ENCODE assay signal across 18 cellular contexts in the genomic region with DNA sequence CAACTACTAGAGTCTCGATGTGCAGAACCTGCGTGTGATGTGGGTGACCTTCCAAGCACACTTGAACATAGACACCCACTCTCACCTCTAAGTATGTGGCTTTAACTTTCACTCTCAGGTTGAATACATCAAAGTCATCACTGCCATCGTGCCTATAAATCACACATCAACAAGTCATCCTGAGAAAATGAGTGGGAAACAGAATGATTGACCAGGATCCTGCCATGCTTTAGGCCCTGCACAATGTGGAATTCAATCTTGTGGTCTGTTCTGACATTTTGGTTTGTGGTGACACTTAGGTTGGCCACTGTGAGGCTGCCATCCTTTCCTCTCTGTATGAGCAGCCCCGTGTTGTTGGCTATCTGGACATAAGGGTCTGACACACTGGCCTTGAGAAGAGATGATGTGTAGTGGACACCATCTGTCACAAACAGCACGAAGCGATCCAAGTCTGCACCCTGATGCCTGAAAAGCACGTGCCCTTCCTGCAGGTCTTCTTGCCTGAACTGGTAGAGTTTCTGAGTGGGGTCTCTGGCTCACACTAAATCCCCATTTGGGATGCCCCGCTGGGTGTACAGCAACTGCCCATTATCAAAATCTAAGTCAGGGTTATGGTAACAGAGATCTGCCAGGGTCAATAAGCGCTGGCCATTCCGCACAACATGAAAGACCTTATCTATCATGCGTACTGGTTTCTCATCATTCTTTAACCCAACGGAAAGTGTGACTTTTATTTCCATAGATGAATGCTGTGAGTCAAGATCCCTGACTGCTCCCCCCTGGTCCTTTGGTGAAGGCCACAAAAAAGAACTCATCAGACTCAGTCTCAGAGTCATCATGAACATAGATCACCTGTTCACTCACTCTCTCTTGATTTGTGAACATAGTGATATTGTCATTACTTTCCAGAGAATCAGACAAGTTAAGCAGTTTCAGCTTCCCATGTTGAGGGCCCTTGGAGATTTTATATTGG.
DNase-seq lines count a peak whose midpoint lies in the region; ATAC-seq and TF ChIP-seq lines count a peak whose summit lies in the region.
"Had no signal": no experiment of that assay in that cellular context is flagged by ENCODE, and none has a peak within 500 bp of the region (broad histone marks: within the 10 kb centered on the region; RNA-seq: fewer than 3 reads in every experiment).

No MANE protein-coding gene starts in this region.

- no peak for TF ChIP-seq CTCF in WTC11 (IDR thresholded peaks at IDR 0.05)

- H3K4me1 Mint-ChIP-seq in activated naive CD4-positive, alpha-beta T cell treated with anti-CD3 and anti-CD28 coated beads, Interleukin-2, amount 10 ng/mL, durations not matched to agents 7 days and 5 days, result peaks cover 20% of the 10 kb centered on the region
- H3K4me1 Mint-ChIP-seq in activated CD8-positive, alpha-beta T cell treated with anti-CD3 and anti-CD28 coated beads, Interleukin-2, amount 10 ng/mL, durations not matched to agents 7 days and 5 days (ENCODE audit: low read depth), result peaks cover 20% of the 10 kb centered on the region
- peaks cover 34% of the 10 kb centered on the region for H3K4me1 Mint-ChIP-seq in stimulated activated naive CD8-positive, alpha-beta T cell treated with anti-CD3 and anti-CD28 coated beads, Interleukin-15, Interleukin-2, amounts not matched to agents 100 ng/mL and 50 ng/mL, for 24 hours (ENCODE audit: low read depth)
- H3K4me1 Mint-ChIP-seq in WTC11, result peaks cover 10% of the 10 kb centered on the region

- peaks cover 47% of the 10 kb centered on the region for H3K27me3 Mint-ChIP-seq in activated naive CD4-positive, alpha-beta T cell treated with anti-CD3 and anti-CD28 coated beads, Interleukin-2, amount 10 ng/mL, durations not matched to agents 7 days and 5 days
- H3K27me3 Mint-ChIP-seq in activated CD8-positive, alpha-beta T cell treated with anti-CD3 and anti-CD28 coated beads, Interleukin-2, amount 10 ng/mL, durations not matched to agents 7 days and 5 days (ENCODE audit: low read depth), result peaks cover 44% of the 10 kb centered on the region
- H3K27me3 Mint-ChIP-seq in stimulated activated naive CD8-positive, alpha-beta T cell treated with anti-CD3 and anti-CD28 coated beads, Interleukin-15, Interleukin-2, amounts not matched to agents 100 ng/mL and 50 ng/mL, for 24 hours, result peaks cover 48% of the 10 kb centered on the region
- H3K27me3 Mint-ChIP-seq in WTC11 (ENCODE audit: low read depth), result peaks cover 4% of the 10 kb centered on the region; the same call in 1 of the 2 replicates

- POLR2A ChIA-PET in activated CD8-positive, alpha-beta T cell treated with anti-CD3 and anti-CD28 coated beads, Interleukin-2, amount 10 ng/mL, durations not matched to agents 7 days and 5 days (lab: Charles Lee), result no interaction called here
- POLR2A ChIA-PET in WTC11 (lab: Charles Lee), result no interaction called here

- no peak overlapping the region for H3K4me3 Mint-ChIP-seq in activated naive CD4-positive, alpha-beta T cell treated with anti-CD3 and anti-CD28 coated beads, Interleukin-2, amount 10 ng/mL, durations not matched to agents 7 days and 5 days
- no peak overlapping the region for H3K4me3 Mint-ChIP-seq in activated CD8-positive, alpha-beta T cell treated with anti-CD3 and anti-CD28 coated beads, Interleukin-2, amount 10 ng/mL, durations not matched to agents 7 days and 5 days
- H3K4me3 Mint-ChIP-seq in stimulated activated naive CD8-positive, alpha-beta T cell treated with anti-CD3 and anti-CD28 coated beads, Interleukin-15, Interleukin-2, amounts not matched to agents 100 ng/mL and 50 ng/mL, for 24 hours, result peak overlapping the region; percentile 35
- no peak overlapping the region for H3K4me3 Mint-ChIP-seq in WTC11
- H3K4me3 Mint-ChIP-seq: CD4-positive, alpha-beta memory T cell; naive B cell had no signal

- H3K36me3 Mint-ChIP-seq in activated naive CD4-positive, alpha-beta T cell treated with anti-CD3 and anti-CD28 coated beads, Interleukin-2, amount 10 ng/mL, durations not matched to agents 7 days and 5 days, result no peaks in the 10 kb centered on the region
- H3K36me3 Mint-ChIP-seq in activated CD8-positive, alpha-beta T cell treated with anti-CD3 and anti-CD28 coated beads, Interleukin-2, amount 10 ng/mL, durations not matched to agents 7 days and 5 days (ENCODE audit: low read depth), result no peaks in the 10 kb centered on the region
- no peaks in the 10 kb centered on the region for H3K36me3 Mint-ChIP-seq in stimulated activated naive CD8-positive, alpha-beta T cell treated with anti-CD3 and anti-CD28 coated beads, Interleukin-15, Interleukin-2, amounts not matched to agents 100 ng/mL and 50 ng/mL, for 24 hours (ENCODE audit: low read depth)
- no peaks in the 10 kb centered on the region for H3K36me3 Mint-ChIP-seq in WTC11
- H3K36me3 Mint-ChIP-seq: CD4-positive, alpha-beta memory T cell; naive B cell had no signal

- DNase-seq in activated naive CD4-positive, alpha-beta T cell treated with anti-CD3 and anti-CD28 coated beads, Interleukin-2, amount 50 U/mL, for 16 hours, result peak; percentile 26
- no peak for DNase-seq in activated naive CD4-positive, alpha-beta T cell treated with anti-CD3 and anti-CD28 coated beads, Interleukin-2, amount 10 ng/mL, durations not matched to agents 7 days and 5 days
- no peak for DNase-seq in activated CD8-positive, alpha-beta T cell treated with anti-CD3 and anti-CD28 coated beads, Interleukin-2, amount 10 ng/mL, durations not matched to agents 7 days and 5 days
- DNase-seq in myocyte (ENCODE audit: low read depth) (peak; percentile 40), NCI-H345 treated with DMSO at 0.1 percent for 48 hours (lab: John Stamatoyannopoulos, UW; ENCODE audit: unreplicated experiment) (no peak), WTC11 (ENCODE audit: low spot score) (no peak)
- DNase-seq: brain microvascular endothelial cell; CD4-positive, alpha-beta memory T cell; DMS79; GOT3; mammary epithelial cell; naive B cell; NCI-H1694; NCI-H446; T-helper 9 cell; upper lobe of right lung had no signal

- H3K27ac Mint-ChIP-seq in activated naive CD4-positive, alpha-beta T cell treated with anti-CD3 and anti-CD28 coated beads, Interleukin-2, amount 10 ng/mL, durations not matched to agents 7 days and 5 days, result no peak overlapping the region
- H3K27ac Mint-ChIP-seq in activated CD8-positive, alpha-beta T cell treated with anti-CD3 and anti-CD28 coated beads, Interleukin-2, amount 10 ng/mL, durations not matched to agents 7 days and 5 days, result no peak overlapping the region
- H3K27ac Mint-ChIP-seq in stimulated activated naive CD8-positive, alpha-beta T cell treated with anti-CD3 and anti-CD28 coated beads, Interleukin-15, Interleukin-2, amounts not matched to agents 100 ng/mL and 50 ng/mL, for 24 hours, result peak overlapping the region; percentile 95
- no peak overlapping the region for H3K27ac Mint-ChIP-seq in WTC11
- H3K27ac Mint-ChIP-seq: CD4-positive, alpha-beta memory T cell had no signal

- CTCF ChIA-PET in activated naive CD4-positive, alpha-beta T cell treated with anti-CD3 and anti-CD28 coated beads, Interleukin-2, amount 10 ng/mL, durations not matched to agents 7 days and 5 days (lab: Charles Lee), result interaction anchor here (1.1 to 4.5 kb wide), 7 partner anchors 9 to 351 kb away, joined by 4 to 84 read pairs (median 11); a partner anchor contains a TSS
- CTCF ChIA-PET in activated CD8-positive, alpha-beta T cell treated with anti-CD3 and anti-CD28 coated beads, Interleukin-2, amount 10 ng/mL, durations not matched to agents 7 days and 5 days (lab: Charles Lee), result interaction anchor here (0.9 to 5.5 kb wide), 9 partner anchors 17 to 449 kb away, joined by 3 to 99 read pairs (median 14); a partner anchor contains a TSS
- CTCF ChIA-PET in WTC11 (lab: Charles Lee), result interaction anchor here (3.4 kb wide), 1 partner anchor 352 kb away, joined by 52 read pairs; a partner anchor contains a TSS

- peak; percentile 66 for ATAC-seq in activated CD8-positive, alpha-beta T cell treated with anti-CD3 and anti-CD28 coated beads, Interleukin-2, amount 10 ng/mL, durations not matched to agents 7 days and 5 days
- ATAC-seq in GM21529 (IDR thresholded peaks at IDR 0.05; ENCODE audit: unreplicated experiment) (no peak), WTC11 (no peak)
- ATAC-seq: upper lobe of right lung had no signal

- H3K9me3 Mint-ChIP-seq in activated naive CD4-positive, alpha-beta T cell treated with anti-CD3 and anti-CD28 coated beads, Interleukin-2, amount 10 ng/mL, durations not matched to agents 7 days and 5 days, result no peaks in the 10 kb centered on the region
- H3K9me3 Mint-ChIP-seq in activated CD8-positive, alpha-beta T cell treated with anti-CD3 and anti-CD28 coated beads, Interleukin-2, amount 10 ng/mL, durations not matched to agents 7 days and 5 days (ENCODE audit: insufficient read depth), result no peaks in the 10 kb centered on the region
- H3K9me3 Mint-ChIP-seq in stimulated activated naive CD8-positive, alpha-beta T cell treated with anti-CD3 and anti-CD28 coated beads, Interleukin-15, Interleukin-2, amounts not matched to agents 100 ng/mL and 50 ng/mL, for 24 hours, result no peaks in the 10 kb centered on the region
- no peaks in the 10 kb centered on the region for H3K9me3 Mint-ChIP-seq in WTC11
- H3K9me3 Mint-ChIP-seq: CD4-positive, alpha-beta memory T cell; naive B cell had no signal

TF ChIP-seq in WTC11, 78 proteins besides CTCF, POLR2A, EP300 and RAD21:
- no peak for TF ChIP-seq HMGA2 (CRISPR knock-in tag; IDR thresholded peaks at IDR 0.05)

Comparison
In these comparisons a context has a peak if more than half of its experiments do, and no peak if none do; other contexts are left out.
1. DNase-seq: peak in activated naive CD4-positive, alpha-beta T cell treated with anti-CD3 and anti-CD28 coated beads, Interleukin-2, amount 50 U/mL, for 16 hours (single experiment) and myocyte (single experiment); none in activated naive CD4-positive, alpha-beta T cell treated with anti-CD3 and anti-CD28 coated beads, Interleukin-2, amount 10 ng/mL, durations not matched to agents 7 days and 5 days (single experiment), activated CD8-positive, alpha-beta T cell treated with anti-CD3 and anti-CD28 coated beads, Interleukin-2, amount 10 ng/mL, durations not matched to agents 7 days and 5 days (single experiment), NCI-H345 treated with DMSO at 0.1 percent for 48 hours (single experiment) and WTC11 (single experiment).